8 cellular contexts compared by ENCODE assay signal in genomic region chr1:168465942-168466702, GRCh38.
DNase-seq lines count a peak whose midpoint lies in the region; ATAC-seq, FAIRE-seq and TF ChIP-seq lines count a peak whose summit lies in the region.

No MANE protein-coding gene starts in this region.

- H3K27me3 ChIP-seq in HepG2 (ENCODE audit: control insufficient read depth in 1 of 2, insufficient read depth in 2 of 2, low read length in 2 of 2), result no peaks in the 10 kb centered on the region

- CTCF ChIA-PET in HepG2 (lab: Yijun Ruan, JAX; ENCODE audit: low intra/inter-chr PET ratio, low total read pairs), result no interaction called here

- peak; percentile 37 for ATAC-seq in Right ventricle myocardium inferior
- peak; percentile 51 for ATAC-seq in HG03139 (IDR thresholded peaks at IDR 0.05; ENCODE audit: unreplicated experiment)
- ATAC-seq in HepG2, result no peak; the same call in 2 of the 3 replicates
- peak; percentile 64 for ATAC-seq in stimulated activated memory B cell treated with anti-CD40 and anti-IgM and Interleukin-4, amounts not matched to agents 10 μg/mL and 1 μg/mL and 100 μg/mL, for 72 hours

- H3K9me3 Mint-ChIP-seq in stimulated activated memory B cell treated with anti-CD40 and anti-IgM and Interleukin-4, amounts not matched to agents 10 μg/mL and 1 μg/mL and 100 μg/mL, for 72 hours, result peaks cover 8% of the 10 kb centered on the region
- H3K9me3 Mint-ChIP-seq in progenitor cell of endocrine pancreas (ENCODE audit: low read depth), result peaks cover 10% of the 10 kb centered on the region

- H3K4me1 ChIP-seq in HepG2 (ENCODE audit: insufficient read depth, low read length), result peaks cover 55% of the 10 kb centered on the region

- H3K4me3 Mint-ChIP-seq in stimulated activated memory B cell treated with anti-CD40 and anti-IgM and Interleukin-4, amounts not matched to agents 10 μg/mL and 1 μg/mL and 100 μg/mL, for 72 hours, result no peak overlapping the region
- no peak overlapping the region for H3K4me3 Mint-ChIP-seq in progenitor cell of endocrine pancreas (ENCODE audit: low read depth)

- H3K36me3 Mint-ChIP-seq in stimulated activated memory B cell treated with anti-CD40 and anti-IgM and Interleukin-4, amounts not matched to agents 10 μg/mL and 1 μg/mL and 100 μg/mL, for 72 hours, result peaks cover 5% of the 10 kb centered on the region
- peaks cover 7% of the 10 kb centered on the region for H3K36me3 Mint-ChIP-seq in progenitor cell of endocrine pancreas (ENCODE audit: insufficient read depth)

- 60% methylated on average over 6 of the region's 6 CpGs for WGBS in HepG2 (ENCODE audit: low lambda C conversion rate)

- peaks cover 20% of the 10 kb centered on the region for H3K4me1 Mint-ChIP-seq in stimulated activated memory B cell treated with anti-CD40 and anti-IgM and Interleukin-4, amounts not matched to agents 10 μg/mL and 1 μg/mL and 100 μg/mL, for 72 hours
- peaks cover 11% of the 10 kb centered on the region for H3K4me1 Mint-ChIP-seq in progenitor cell of endocrine pancreas (ENCODE audit: low read depth)

- no peak for TF ChIP-seq RAD21 in HepG2 (CRISPR knock-in tag; IDR thresholded peaks at IDR 0.05)

- in situ Hi-C loops in HepG2 (cut with HindIII; ENCODE audit: extremely low pct_ligation_motif_present, low pct_unique_long_range_greater_than_20kb), result no loop called here

- H3K4me3 ChIP-seq in HepG2 (replicated peaks in 1 of 3; ENCODE audit: insufficient read depth in 1 of 3, low read depth in 2 of 3, low read length in 3 of 3), result no peak overlapping the region

- H3K9me3 ChIP-seq in HepG2 (ENCODE audit: low read length), result peaks cover 7% of the 10 kb centered on the region

- BruUV-seq in HepG2 (replicated peaks; lab: Mats Ljungman, UMichigan), result no TSS peak

- H3K79me2 ChIP-seq in HepG2 (ENCODE audit: insufficient read depth, low read length), result no peaks in the 10 kb centered on the region

- H3K27ac Mint-ChIP-seq in stimulated activated memory B cell treated with anti-CD40 and anti-IgM and Interleukin-4, amounts not matched to agents 10 μg/mL and 1 μg/mL and 100 μg/mL, for 72 hours, result no peak overlapping the region
- H3K27ac Mint-ChIP-seq in progenitor cell of endocrine pancreas, result no peak overlapping the region

- H3K36me3 ChIP-seq in HepG2 (replicated peaks in 1 of 2; ENCODE audit: control insufficient read depth in 1 of 2, insufficient read depth in 2 of 2, low read length in 2 of 2), result no peaks in the 10 kb centered on the region

- TF ChIP-seq EP300 in HepG2 (IDR thresholded peaks at IDR 0.05; ENCODE audit: low read depth in 2 of 2, low read length in 2 of 2) (no peak), HepG2 (CRISPR knock-in tag; IDR thresholded peaks at IDR 0.05; ENCODE audit: borderline replicate concordance) (no peak)

- peaks cover 21% of the 10 kb centered on the region for H3K27me3 Mint-ChIP-seq in stimulated activated memory B cell treated with anti-CD40 and anti-IgM and Interleukin-4, amounts not matched to agents 10 μg/mL and 1 μg/mL and 100 μg/mL, for 72 hours
- H3K27me3 Mint-ChIP-seq in progenitor cell of endocrine pancreas, result no peaks in the 10 kb centered on the region

- no peak overlapping the region for H2AFZ ChIP-seq in HepG2 (ENCODE audit: low read length)

- intact Hi-C loops in Right ventricle myocardium inferior (cut with DNase I) (no loop called here), cardiac septum (cut with DNase I) (no loop called here), HepG2 (cut with micrococcal nuclease; ENCODE audit: unreplicated experiment) (no loop called here)

- TF ChIP-seq POLR2A in HepG2 (IDR thresholded peaks at IDR 0.05; ENCODE audit: insufficient read depth in 1 of 2, low read depth in 2 of 2, low read length in 2 of 2), result no peak

- H3K9ac ChIP-seq in HepG2 (ENCODE audit: insufficient read depth, low read depth, low read length), result no peak overlapping the region

- DNase-seq in Right ventricle myocardium inferior (ENCODE audit: missing footprints), result no peak
- no peak for DNase-seq in cardiac septum (ENCODE audit: low spot score)
- peak; percentile 74 for DNase-seq in NCI-H510A (lab: John Stamatoyannopoulos, UW)
- DNase-seq in activated T-cell treated with anti-CD3 and anti-CD28 coated beads, Interleukin-2, amount 50 U/mL, for 48 hours, result peak; percentile 52 to 62
- DNase-seq in HepG2 (ENCODE audit: low spot score), result peak; percentile 36
- DNase-seq in progenitor cell of endocrine pancreas (ENCODE audit: low spot score, unreplicated experiment), result no peak

- H4K20me1 ChIP-seq in HepG2 (ENCODE audit: insufficient read depth, low read length), result no peaks in the 10 kb centered on the region

- TF ChIP-seq CTCF in HepG2 (CRISPR knock-in tag; IDR thresholded peaks at IDR 0.05) (no peak), progenitor cell of endocrine pancreas (IDR thresholded peaks at IDR 0.05; ENCODE audit: unreplicated experiment) (no peak)

- FAIRE-seq in HepG2 (lab: Jason Lieb, UNC), result no peak

- H3K4me2 ChIP-seq in HepG2 (ENCODE audit: low read depth, low read length), result peak overlapping the region; percentile 3

- POLR2A ChIA-PET in HepG2 (lab: Yijun Ruan, JAX), result no interaction called here

- H3K27ac ChIP-seq in HepG2 (ENCODE audit: extremely low read length, insufficient read depth, low read length), result peak overlapping the region; percentile 1

TF ChIP-seq in HepG2, 621 proteins besides CTCF, POLR2A, EP300 and RAD21:
- TF ChIP-seq BCL6 (CRISPR knock-in tag; IDR thresholded peaks at IDR 0.05) (peak; percentile 60), NFIC (IDR thresholded peaks at IDR 0.05; ENCODE audit: low read length) (0 out of 2 replicates have a peak, but pooled peaks have one; percentile 21), HMG20B (CRISPR knock-in tag; conservative IDR thresholded peaks at IDR 0.05) (no peak), SP5 (CRISPR knock-in tag; IDR thresholded peaks at IDR 0.05; ENCODE audit: borderline replicate concordance, low read depth) (peak; percentile 23; the same call in 1 of the 2 replicates), MYNN (CRISPR knock-in tag; IDR thresholded peaks at IDR 0.05; ENCODE audit: low read depth) (no peak), ZMYM4 (CRISPR knock-in tag; IDR thresholded peaks at IDR 0.05) (peak; percentile 38; the same call in 1 of the 2 replicates), POGZ (CRISPR knock-in tag; IDR thresholded peaks at IDR 0.05) (peak; percentile 34; the same call in 1 of the 2 replicates)
TF ChIP-seq in HepG2: peak in this region for 5.

Comparison
In these comparisons a context has a peak if more than half of its experiments do, and no peak if none do; other contexts are left out.
1. DNase-seq: peak in NCI-H510A (single experiment), activated T-cell treated with anti-CD3 and anti-CD28 coated beads, Interleukin-2, amount 50 U/mL, for 48 hours (2 of 2) and HepG2 (single experiment); none in Right ventricle myocardium inferior (single experiment), cardiac septum (single experiment) and progenitor cell of endocrine pancreas (single experiment).